In the genomic region with DNA sequence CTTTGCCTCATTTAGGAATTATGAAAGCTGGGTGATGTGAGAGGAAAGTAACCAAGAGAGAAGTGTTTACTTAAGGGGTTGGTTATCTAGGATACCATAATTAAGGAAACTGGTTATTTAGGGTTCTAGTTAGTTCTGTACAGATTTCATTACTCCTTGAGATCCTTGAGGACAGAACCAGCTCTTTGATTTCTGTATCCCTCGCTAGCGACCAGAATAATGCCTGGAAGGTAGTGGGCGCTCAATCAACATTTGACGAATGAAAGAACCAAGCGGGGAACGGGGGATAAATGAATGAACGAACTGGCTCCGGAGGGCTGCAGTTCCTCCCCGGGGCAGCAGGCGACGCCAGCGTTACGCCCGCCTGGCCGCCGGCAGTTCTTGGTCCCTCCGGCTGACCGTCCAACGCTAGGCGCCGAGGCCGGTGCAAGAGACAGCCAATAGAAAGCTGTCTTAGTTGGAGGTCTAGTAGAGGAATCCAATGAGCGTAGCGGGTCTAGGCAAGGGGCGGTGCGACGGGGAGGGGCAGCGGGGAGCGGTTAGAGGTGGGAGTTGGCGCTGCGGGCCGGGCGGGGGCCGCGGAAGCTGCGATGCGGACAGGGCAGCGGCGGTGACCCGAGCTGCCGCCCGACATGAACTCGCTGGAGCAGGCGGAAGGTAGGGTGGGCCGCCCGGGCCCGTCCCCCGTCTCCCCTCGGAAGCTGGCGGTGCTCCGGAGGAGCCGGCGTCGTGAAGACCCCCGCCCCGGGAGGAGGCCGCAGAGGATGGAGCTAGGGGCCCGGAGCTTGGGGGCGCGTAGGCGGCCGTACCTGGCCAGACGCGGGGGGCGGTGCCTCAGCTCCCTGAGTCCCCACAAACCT, we compare ENCODE assay signal across 8 cellular contexts. TPM values are rescaled to one million over a fixed set of nuclear protein-coding genes. Genes with fewer than 3 reads are reported as not detected.
DNase-seq lines count a peak whose midpoint lies in the region; TF ChIP-seq lines count a peak whose summit lies in the region.

A gene with protein sequence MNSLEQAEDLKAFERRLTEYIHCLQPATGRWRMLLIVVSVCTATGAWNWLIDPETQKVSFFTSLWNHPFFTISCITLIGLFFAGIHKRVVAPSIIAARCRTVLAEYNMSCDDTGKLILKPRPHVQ (plus strand): TSS at position 542 of the 860 bp plus-strand sequence. CDS start 91 bp downstream, at position 633.

- H3K27me3 Mint-ChIP-seq in Caco-2 (ENCODE audit: insufficient read depth, unreplicated experiment): peaks cover 2% of the 10 kb centered on the region

- H3K9me3 ChIP-seq in Caco-2: no peaks in the 10 kb centered on the region
- no peaks in the 10 kb centered on the region for H3K9me3 ChIP-seq in effector memory CD4-positive, alpha-beta T cell (ENCODE audit: control insufficient read depth, low read length)

- H3K36me3 Mint-ChIP-seq in Caco-2 (ENCODE audit: insufficient read depth, unreplicated experiment): peaks cover 19% of the 10 kb centered on the region

- H3K27me3 ChIP-seq in Caco-2 (replicated peaks; ENCODE audit: control insufficient read depth, insufficient read depth, low read length): no peaks in the 10 kb centered on the region
- H3K27me3 ChIP-seq in effector memory CD4-positive, alpha-beta T cell (replicated peaks; ENCODE audit: control insufficient read depth, insufficient read depth, low read length, poor library complexity, severe bottlenecking): no peaks in the 10 kb centered on the region

- intact Hi-C loops in Caco-2 (cut with micrococcal nuclease; ENCODE audit: unreplicated experiment): loop anchor here (1.0 to 10.0 kb wide), 6 partner anchors 10 to 300 kb away; no protein-coding TSS in a partner anchor

- peaks cover 12% of the 10 kb centered on the region for H3K4me1 Mint-ChIP-seq in Caco-2 (ENCODE audit: low read depth, unreplicated experiment)

- peak within 1 kb of the TSS; percentile 75 for H3K27ac Mint-ChIP-seq in Caco-2 (ENCODE audit: unreplicated experiment)

- no peaks in the 10 kb centered on the region; the same call in 1 of the 2 replicates for H3K36me3 ChIP-seq in Caco-2 (ENCODE audit: control insufficient read depth, insufficient read depth, low read length)
- peaks cover 8% of the 10 kb centered on the region for H3K36me3 ChIP-seq in effector memory CD4-positive, alpha-beta T cell (ENCODE audit: control insufficient read depth, insufficient read depth, low read length)

- CTCF ChIA-PET in Caco-2 (lab: Charles Lee): interaction anchor here (0.5 to 2.6 kb wide), 45 partner anchors 9 to 781 kb away, joined by 3 to 125 read pairs (median 4); a partner anchor contains a TSS

- DNase-seq in Caco-2 (peak; percentile 97 to 98), GM20000 (ENCODE audit: low spot score) (peak; percentile 98), HT-29 (ENCODE audit: low spot score) (peak; percentile 96), medulla oblongata (ENCODE audit: extremely low spot score) (peak; percentile 98)
- peak; percentile 84 for DNase-seq in NK-92 treated with Interleukin-12 subunit alpha and Interleukin-12 subunit beta, amount 100 ng/mL, for 24 hours (lab: John Stamatoyannopoulos, UW)
- peak; percentile 97 for DNase-seq in activated CD8-positive, alpha-beta memory T cell treated with anti-CD3 and anti-CD28 coated beads for 24 hours
- peak; percentile 86 to 90 (median 87) for DNase-seq in effector memory CD4-positive, alpha-beta T cell
- peak; percentile 84 for DNase-seq in stimulated activated CD8-positive, alpha-beta memory T cell treated with anti-CD3 and anti-CD28 coated beads, Interleukin-12 subunit alpha, Interleukin-12 subunit beta, amount 100 ng/mL, for 1 hour (ENCODE audit: low read depth)

- H3K4me3 ChIP-seq in Caco-2 (ENCODE audit: low read depth, low read length): peak within 1 kb of the TSS; percentile 82
- peak within 1 kb of the TSS; percentile 86 for H3K4me3 ChIP-seq in effector memory CD4-positive, alpha-beta T cell (ENCODE audit: insufficient read depth, low read depth, low read length, poor library complexity, severe bottlenecking)

- peaks cover 12% of the 10 kb centered on the region for H3K4me1 ChIP-seq in Caco-2
- H3K4me1 ChIP-seq in effector memory CD4-positive, alpha-beta T cell (ENCODE audit: control insufficient read depth, insufficient read depth, low read length, poor library complexity, severe bottlenecking): peaks cover 8% of the 10 kb centered on the region

- POLR2A ChIA-PET in Caco-2 (lab: Charles Lee): interaction anchor here (0.6 to 2.2 kb wide), 5 partner anchors 15 to 186 kb away, joined by 3 to 18 read pairs (median 3); a partner anchor contains a TSS

- H3K4me3 Mint-ChIP-seq in Caco-2 (ENCODE audit: unreplicated experiment): peak within 1 kb of the TSS; percentile 97

- no TSS peak for BruUV-seq in Caco-2 (replicated peaks; lab: Mats Ljungman, UMichigan)

- H3K9me3 Mint-ChIP-seq in Caco-2 (ENCODE audit: unreplicated experiment): no peaks in the 10 kb centered on the region

- H3K27ac ChIP-seq in effector memory CD4-positive, alpha-beta T cell (ENCODE audit: insufficient read depth, low read length, poor library complexity, severe bottlenecking): peak within 1 kb of the TSS; percentile 74

- TF ChIP-seq CTCF in Caco-2 (IDR thresholded peaks at IDR 0.05; ENCODE audit: insufficient read depth in 1 of 2, low read depth in 1 of 2, low read length in 1 of 2, severe bottlenecking in 1 of 2, unreplicated experiment in 1 of 2) (peak; percentile 98 to 100), GM20000 (IDR thresholded peaks at IDR 0.05; ENCODE audit: extremely low read depth, missing control alignments) (peak; percentile 100)

RNA-seq across cellular contexts. Expression of the gene that starts here (rescaled TPM):
- 34.5 and 39.4 TPM in 2 replicates for total RNA-seq in Caco-2 (2022)
- total RNA-seq in HT-29 (2014; rRNA removed; shearing (Covaris generic)): 4.4 and 5.4 TPM in 2 replicates

Comparison
In these comparisons a context has a peak if more than half of its experiments do, and no peak if none do; other contexts are left out.
1. Peak in every context shown above with its lines: DNase-seq, H3K4me3 ChIP-seq and H3K27ac ChIP-seq.